ENCODE assay signal across 12 cellular contexts in genomic region chr17:76753061-76753961, GRCh38. TPM values are rescaled to one million over a fixed set of nuclear protein-coding genes. Genes with fewer than 3 reads are reported as not detected.
A peak's percentile ranks its signal among the peaks of the same experiment; 100 is the strongest.
DNase-seq lines count a peak whose midpoint lies in the region; ATAC-seq, FAIRE-seq and TF ChIP-seq lines count a peak whose summit lies in the region.
"Had no signal": no experiment of that assay in that cellular context is flagged by ENCODE, and none has a peak within 500 bp of the region (broad histone marks: within the 10 kb centered on the region; RNA-seq: fewer than 3 reads in every experiment).

No MANE protein-coding gene starts in this region.

- no peak for TF ChIP-seq CTCF in keratinocyte (optimal IDR thresholded peaks at IDR 0.05 in 1 of 3, IDR thresholded peaks at IDR 0.05 in 1 of 3, conservative IDR thresholded peaks at IDR 0.05 in 1 of 3; ENCODE audit: extremely low read depth in 1 of 3, insufficient read depth in 2 of 3, low read length in 3 of 3)

- H3K4me2 ChIP-seq in BLaER1 treated with 17β-estradiol and CSF1 and Interleukin-3, amounts not matched to agents 10 nM and 100 nM = peak overlapping the region in 9 of 11 experiments; percentile 11 to 68 (median 42); a peak in 15 of 22 replicates
- H3K4me2 ChIP-seq in keratinocyte (ENCODE audit: control insufficient read depth, extremely low read depth, insufficient read depth, low read depth, low read length) = peak overlapping the region; percentile 95

- H3K4me3 ChIP-seq in BLaER1 treated with 17β-estradiol and CSF1 and Interleukin-3, amounts not matched to agents 10 nM and 100 nM = no peak overlapping the region
- H3K4me3 ChIP-seq in keratinocyte (ENCODE audit: control insufficient read depth in 2 of 3, extremely low read depth in 1 of 3, insufficient read depth in 2 of 3, low read depth in 1 of 3, low read length in 3 of 3) = peak overlapping the region; percentile 1 to 58 (median 48)
- H3K4me3 ChIP-seq: SK-N-MC had no signal

- peak; percentile 14 for DNase-seq in activated naive CD4-positive, alpha-beta T cell treated with Interleukin-2 at 50 U/mL for 16 hours
- DNase-seq in keratinocyte (ENCODE audit: low read depth, low spot score) (no peak), DMS153 treated with DMSO at 0.1 percent for 48 hours (lab: John Stamatoyannopoulos, UW; ENCODE audit: unreplicated experiment) (no peak), inferior parietal cortex (ENCODE audit: extremely low spot score) (no peak), NOMO-1 treated with dmso at 0.1 percent for 144 hours (lab: John Stamatoyannopoulos, UW; ENCODE audit: unreplicated experiment) (no peak)
- DNase-seq: activated CD4-positive, alpha-beta T cell treated with anti-CD3 and anti-CD28 coated beads for 48 hours; erythroblast; NCI-H526 had no signal

- no peaks in the 10 kb centered on the region for H3K27me3 ChIP-seq in BLaER1 treated with 17β-estradiol and CSF1 and Interleukin-3, amounts not matched to agents 10 nM and 100 nM
- no peaks in the 10 kb centered on the region for H3K27me3 ChIP-seq in keratinocyte (ENCODE audit: control insufficient read depth, extremely low read depth, insufficient read depth, low read length)

- H3K4me1 ChIP-seq in BLaER1 treated with 17β-estradiol and CSF1 and Interleukin-3, amounts not matched to agents 10 nM and 100 nM = peaks cover 3 to 21% (median 12%) of the 10 kb centered on the region in 10 experiments
- peaks cover 22% of the 10 kb centered on the region for H3K4me1 ChIP-seq in keratinocyte (ENCODE audit: control insufficient read depth, extremely low read depth, insufficient read depth, low read length)

- ATAC-seq in HG02885 (IDR thresholded peaks at IDR 0.05; ENCODE audit: poor library complexity, unreplicated experiment) = no peak

- peak overlapping the region in 2 of 11 experiments; percentile 16 to 29; a peak in 2 of 22 replicates for H3K27ac ChIP-seq in BLaER1 treated with 17β-estradiol and CSF1 and Interleukin-3, amounts not matched to agents 10 nM and 100 nM
- H3K27ac ChIP-seq in KOPT-K1 (ENCODE audit: low read depth, low read length, poor library complexity, severe bottlenecking) (peak overlapping the region; percentile 65), keratinocyte (ENCODE audit: control insufficient read depth, insufficient read depth, low read length) (peak overlapping the region; percentile 63)
- H3K27ac ChIP-seq: SK-N-MC had no signal

- H3K9ac ChIP-seq in BLaER1 treated with 17β-estradiol and CSF1 and Interleukin-3, amounts not matched to agents 10 nM and 100 nM = peak overlapping the region in 4 of 11 experiments; percentile 10 to 54 (median 28); a peak in 4 of 22 replicates
- peak overlapping the region; percentile 48 for H3K9ac ChIP-seq in keratinocyte (ENCODE audit: control insufficient read depth, extremely low read depth, insufficient read depth, low read length)

- peaks cover 33 to 77% (median 39%) of the 10 kb centered on the region in 11 experiments for H3K36me3 ChIP-seq in BLaER1 treated with 17β-estradiol and CSF1 and Interleukin-3, amounts not matched to agents 10 nM and 100 nM
- H3K36me3 ChIP-seq in KOPT-K1 (ENCODE audit: insufficient read depth, low read length) = peaks cover 34% of the 10 kb centered on the region
- H3K36me3 ChIP-seq in keratinocyte (ENCODE audit: control insufficient read depth in 2 of 2, extremely low read depth in 1 of 2, insufficient read depth in 2 of 2, low read length in 2 of 2) = no peaks in the 10 kb centered on the region

- no peaks in the 10 kb centered on the region for H3K79me2 ChIP-seq in keratinocyte (ENCODE audit: control insufficient read depth, insufficient read depth, low read length)

- peaks cover 0 to 2% (median 0%) of the 10 kb centered on the region in 11 experiments; a peak in 1 of 22 replicates for H3K9me3 ChIP-seq in BLaER1 treated with 17β-estradiol and CSF1 and Interleukin-3, amounts not matched to agents 10 nM and 100 nM (replicated peaks in 1 of 11)
- H3K9me3 ChIP-seq in KOPT-K1 (ENCODE audit: insufficient read depth, low read length, poor library complexity, severe bottlenecking) (no peaks in the 10 kb centered on the region), keratinocyte (ENCODE audit: control insufficient read depth, low read depth, low read length) (no peaks in the 10 kb centered on the region)

- peak overlapping the region; percentile 30 for H2AFZ ChIP-seq in keratinocyte (ENCODE audit: control insufficient read depth, low read length)

- no peak for FAIRE-seq in keratinocyte (lab: Jason Lieb, UNC)

- dilution Hi-C loops in keratinocyte (cut with MboI; ENCODE audit: extremely low pct_ligation_motif_present, low sequenced_read_pairs) = no loop called here

- no peaks in the 10 kb centered on the region for H4K20me1 ChIP-seq in BLaER1 treated with 17β-estradiol and CSF1 and Interleukin-3, amounts not matched to agents 10 nM and 100 nM
- no peaks in the 10 kb centered on the region for H4K20me1 ChIP-seq in keratinocyte (ENCODE audit: control insufficient read depth, extremely low read depth, insufficient read depth, low read length)

- H3K9me1 ChIP-seq in keratinocyte (ENCODE audit: control insufficient read depth, extremely low read depth, insufficient read depth, low read length) = no peaks in the 10 kb centered on the region

RNA-seq across cellular contexts. Expression of gene MFSD11, which starts 15.4 kb away (rescaled TPM):
- 14.6 to 17.6 TPM (median 15.2 TPM) in 3 replicates for polyA plus RNA-seq in keratinocyte
- 11.9 TPM for polyA plus RNA-seq in keratinocyte (2011; ENCODE audit: low read depth)
- 7.7 and 12.8 TPM in 2 replicates for polyA plus RNA-seq in keratinocyte (2011; cell fraction: cytosol; rRNA removed)
- 24.4 and 27.0 TPM in 2 replicates for polyA plus RNA-seq in keratinocyte (2011; cell fraction: nucleus; rRNA removed)
- 10.3 and 16.5 TPM in 2 replicates for polyA plus RNA-seq in keratinocyte (2012; ENCODE audit: low replicate concordance)
- polyA minus RNA-seq in keratinocyte = 14.2 to 26.0 TPM (median 14.8 TPM) in 3 replicates
- polyA minus RNA-seq in keratinocyte (2011; cell fraction: cytosol; rRNA and poly(A)+ RNA removed) = 4.8 TPM
- 27.2 and 29.7 TPM in 2 replicates for polyA minus RNA-seq in keratinocyte (2011; cell fraction: nucleus; rRNA and poly(A)+ RNA removed)

RNA-seq across cellular contexts. Expression of gene SRSF2, which starts 16.2 kb away (rescaled TPM):
- polyA plus RNA-seq in keratinocyte = 161 to 249 TPM (median 197 TPM) in 3 replicates
- polyA plus RNA-seq in keratinocyte (2011; ENCODE audit: low read depth) = 84.2 TPM
- polyA plus RNA-seq in keratinocyte (2011; cell fraction: cytosol; rRNA removed) = 112 and 144 TPM in 2 replicates
- polyA plus RNA-seq in keratinocyte (2011; cell fraction: nucleus; rRNA removed) = 291 and 392 TPM in 2 replicates
- 141 and 174 TPM in 2 replicates for polyA plus RNA-seq in keratinocyte (2012; ENCODE audit: low replicate concordance)
- 54.3 to 75.8 TPM (median 70.4 TPM) in 3 replicates for polyA minus RNA-seq in keratinocyte
- 215 TPM for polyA minus RNA-seq in keratinocyte (2011; cell fraction: cytosol; rRNA and poly(A)+ RNA removed)
- 166 and 224 TPM in 2 replicates for polyA minus RNA-seq in keratinocyte (2011; cell fraction: nucleus; rRNA and poly(A)+ RNA removed)

RNA-seq across cellular contexts. Expression of gene METTL23, which starts 26.7 kb away (rescaled TPM):
- polyA plus RNA-seq in keratinocyte = 32.3 to 48.3 TPM (median 37.6 TPM) in 3 replicates
- 25.5 TPM for polyA plus RNA-seq in keratinocyte (2011; ENCODE audit: low read depth)
- 29.6 and 46.7 TPM in 2 replicates for polyA plus RNA-seq in keratinocyte (2011; cell fraction: cytosol; rRNA removed)
- polyA plus RNA-seq in keratinocyte (2011; cell fraction: nucleus; rRNA removed) = 33.2 and 35.7 TPM in 2 replicates
- polyA plus RNA-seq in keratinocyte (2012; ENCODE audit: low replicate concordance) = 26.7 and 26.9 TPM in 2 replicates
- 5.5 to 22.8 TPM (median 12.5 TPM) in 3 replicates for polyA minus RNA-seq in keratinocyte
- 13.2 TPM for polyA minus RNA-seq in keratinocyte (2011; cell fraction: cytosol; rRNA and poly(A)+ RNA removed)
- polyA minus RNA-seq in keratinocyte (2011; cell fraction: nucleus; rRNA and poly(A)+ RNA removed) = 7.7 and 11.8 TPM in 2 replicates

RNA-seq across cellular contexts. Expression of gene JMJD6, which starts 26.9 kb away (rescaled TPM):
- polyA plus RNA-seq in keratinocyte = 11.0 to 14.6 TPM (median 12.0 TPM) in 3 replicates
- polyA plus RNA-seq in keratinocyte (2011; ENCODE audit: low read depth) = 27.7 TPM
- 8.1 and 10.9 TPM in 2 replicates for polyA plus RNA-seq in keratinocyte (2011; cell fraction: cytosol; rRNA removed)
- polyA plus RNA-seq in keratinocyte (2011; cell fraction: nucleus; rRNA removed) = 19.0 and 23.1 TPM in 2 replicates
- 28.4 and 34.2 TPM in 2 replicates for polyA plus RNA-seq in keratinocyte (2012; ENCODE audit: low replicate concordance)
- 4.6 to 20.5 TPM (median 6.6 TPM) in 3 replicates for polyA minus RNA-seq in keratinocyte
- polyA minus RNA-seq in keratinocyte (2011; cell fraction: cytosol; rRNA and poly(A)+ RNA removed) = 10.4 TPM
- 4.7 and 8.1 TPM in 2 replicates for polyA minus RNA-seq in keratinocyte (2011; cell fraction: nucleus; rRNA and poly(A)+ RNA removed)

RNA-seq across cellular contexts. Expression of gene MXRA7, which starts 42.5 kb away (rescaled TPM):
- polyA plus RNA-seq in keratinocyte = 113 to 118 TPM (median 114 TPM) in 3 replicates
- 33.4 TPM for polyA plus RNA-seq in keratinocyte (2011; ENCODE audit: low read depth)
- polyA plus RNA-seq in keratinocyte (2011; cell fraction: cytosol; rRNA removed) = 123 and 172 TPM in 2 replicates
- polyA plus RNA-seq in keratinocyte (2011; cell fraction: nucleus; rRNA removed) = 70.8 and 71.4 TPM in 2 replicates
- 85.9 and 96.7 TPM in 2 replicates for polyA plus RNA-seq in keratinocyte (2012; ENCODE audit: low replicate concordance)
- 64.9 to 161 TPM (median 87.3 TPM) in 3 replicates for polyA minus RNA-seq in keratinocyte
- 82.7 TPM for polyA minus RNA-seq in keratinocyte (2011; cell fraction: cytosol; rRNA and poly(A)+ RNA removed)
- 21.7 and 52.1 TPM in 2 replicates for polyA minus RNA-seq in keratinocyte (2011; cell fraction: nucleus; rRNA and poly(A)+ RNA removed)

Comparison
In these comparisons a context has a peak if more than half of its experiments do, and no peak if none do; other contexts are left out.
1. H3K4me3 ChIP-seq: peak in keratinocyte (3 of 3); none in BLaER1 treated with 17β-estradiol and CSF1 and Interleukin-3, amounts not matched to agents 10 nM and 100 nM (0 of 10).